8 cellular contexts compared by ENCODE assay signal in genomic region chr16:83215417-83216001, GRCh38.
DNase-seq lines count a peak whose midpoint lies in the region; ATAC-seq and TF ChIP-seq lines count a peak whose summit lies in the region.

No MANE protein-coding gene starts in this region.

- POLR2A ChIA-PET in PC-3 (lab: Charles Lee; ENCODE audit: unreplicated experiment) = interaction anchor here (0.6 kb wide), 1 partner anchor 985 kb away, joined by 15 read pairs; no protein-coding TSS in a partner anchor
- POLR2A ChIA-PET in activated naive CD8-positive, alpha-beta T cell treated with anti-CD3 and anti-CD28 coated beads, Interleukin-2, amount 10 ng/mL, durations not matched to agents 7 days and 5 days (lab: Charles Lee) = no interaction called here

- no TSS peak for BruUV-seq in PC-3 (replicated peaks; lab: Mats Ljungman, UMichigan)

- DNase-seq in left ventricle myocardium inferior = no peak
- DNase-seq in Right ventricle myocardium inferior (ENCODE audit: missing footprints) = no peak
- DNase-seq in PC-3 = peak; percentile 62
- peak; percentile 57 for DNase-seq in activated naive CD8-positive, alpha-beta T cell treated with anti-CD3 and anti-CD28 coated beads, Interleukin-2, amount 10 ng/mL, durations not matched to agents 7 days and 5 days
- peak; percentile 50 for DNase-seq in left kidney (ENCODE audit: low read depth, low spot score)
- peak; percentile 68 for DNase-seq in stimulated activated naive CD8-positive, alpha-beta T cell treated with anti-CD3 and anti-CD28 coated beads, Interleukin-15, Interleukin-2, amounts not matched to agents 100 U/mL and 50 U/mL, for 24 hours
- DNase-seq in NCI-H2029 (lab: John Stamatoyannopoulos, UW) = no peak

- ATAC-seq in Right ventricle myocardium inferior (no peak), PC-3 (peak; percentile 31; the same call in 1 of the 2 replicates), HG02759 (IDR thresholded peaks at IDR 0.05; ENCODE audit: unreplicated experiment) (no peak)
- ATAC-seq in activated naive CD8-positive, alpha-beta T cell treated with anti-CD3 and anti-CD28 coated beads, Interleukin-2, amount 10 ng/mL, durations not matched to agents 7 days and 5 days (ENCODE audit: low read depth) = no peak
- peak; percentile 43 for ATAC-seq in stimulated activated naive CD8-positive, alpha-beta T cell treated with anti-CD3 and anti-CD28 coated beads, Interleukin-15, Interleukin-2, amounts not matched to agents 100 U/mL and 50 U/mL, for 24 hours

- H3K27ac ChIP-seq in left ventricle myocardium inferior (replicated peaks) (no peak overlapping the region), PC-3 (ENCODE audit: low read length) (no peak overlapping the region)

- H3K36me3 Mint-ChIP-seq in activated naive CD8-positive, alpha-beta T cell treated with anti-CD3 and anti-CD28 coated beads, Interleukin-2, amount 10 ng/mL, durations not matched to agents 7 days and 5 days = no peaks in the 10 kb centered on the region

- H3K79me2 ChIP-seq in PC-3 (ENCODE audit: low read length) = no peaks in the 10 kb centered on the region

- H3K9me3 ChIP-seq in left ventricle myocardium inferior (replicated peaks) = peaks cover 9% of the 10 kb centered on the region
- H3K9me3 ChIP-seq in PC-3 (ENCODE audit: low read length) = no peaks in the 10 kb centered on the region

- no peak overlapping the region for H3K4me2 ChIP-seq in PC-3 (ENCODE audit: low read length)

- CTCF ChIA-PET in PC-3 (lab: Charles Lee) = interaction anchor here (0.5 kb wide), 1 partner anchor 864 kb away, joined by 3 read pairs; no protein-coding TSS in a partner anchor

- H3K27me3 Mint-ChIP-seq in activated naive CD8-positive, alpha-beta T cell treated with anti-CD3 and anti-CD28 coated beads, Interleukin-2, amount 10 ng/mL, durations not matched to agents 7 days and 5 days = no peaks in the 10 kb centered on the region

- H3K4me1 ChIP-seq in left ventricle myocardium inferior (peaks cover 13% of the 10 kb centered on the region), PC-3 (ENCODE audit: insufficient read depth, low read length) (no peaks in the 10 kb centered on the region)

- H3K4me1 Mint-ChIP-seq in activated naive CD8-positive, alpha-beta T cell treated with anti-CD3 and anti-CD28 coated beads, Interleukin-2, amount 10 ng/mL, durations not matched to agents 7 days and 5 days = no peaks in the 10 kb centered on the region

- peak; percentile 63 for TF ChIP-seq CTCF in left ventricle myocardium inferior (IDR thresholded peaks at IDR 0.05; ENCODE audit: borderline replicate concordance)
- peak; percentile 71 for TF ChIP-seq CTCF in PC-3 (conservative IDR thresholded peaks at IDR 0.05; ENCODE audit: low read depth, low read length)

- H3K36me3 ChIP-seq in left ventricle myocardium inferior (no peaks in the 10 kb centered on the region), PC-3 (ENCODE audit: low read depth, low read length) (no peaks in the 10 kb centered on the region)

- no peaks in the 10 kb centered on the region for H3K9me3 Mint-ChIP-seq in activated naive CD8-positive, alpha-beta T cell treated with anti-CD3 and anti-CD28 coated beads, Interleukin-2, amount 10 ng/mL, durations not matched to agents 7 days and 5 days

- no peak overlapping the region for H3K27ac Mint-ChIP-seq in activated naive CD8-positive, alpha-beta T cell treated with anti-CD3 and anti-CD28 coated beads, Interleukin-2, amount 10 ng/mL, durations not matched to agents 7 days and 5 days

- H3K27me3 ChIP-seq in left ventricle myocardium inferior (ENCODE audit: low read depth) (no peaks in the 10 kb centered on the region), PC-3 (ENCODE audit: low read length) (no peaks in the 10 kb centered on the region)

- no peak overlapping the region for H3K9ac ChIP-seq in PC-3 (ENCODE audit: low read length)

- no peaks in the 10 kb centered on the region for H3K9me2 ChIP-seq in PC-3 (replicated peaks; ENCODE audit: low read length)

- intact Hi-C loops in left ventricle myocardium inferior (cut with micrococcal nuclease) (no loop called here), Right ventricle myocardium inferior (cut with DNase I) (no loop called here), PC-3 (cut with micrococcal nuclease) (loop anchor here (10.0 kb wide), 1 partner anchor 951 kb away; no protein-coding TSS in a partner anchor)

- no peak overlapping the region for H3K4me3 Mint-ChIP-seq in activated naive CD8-positive, alpha-beta T cell treated with anti-CD3 and anti-CD28 coated beads, Interleukin-2, amount 10 ng/mL, durations not matched to agents 7 days and 5 days

- H4K20me1 ChIP-seq in PC-3 (ENCODE audit: low read length) = no peaks in the 10 kb centered on the region

- H3F3A ChIP-seq in PC-3 (ENCODE audit: low read length, unreplicated experiment) = no peaks in the 10 kb centered on the region

- H3K4me3 ChIP-seq in left ventricle myocardium inferior (no peak overlapping the region), PC-3 (ENCODE audit: low read length) (no peak overlapping the region)

- no peak overlapping the region for H2AFZ ChIP-seq in PC-3 (ENCODE audit: low read length)

Comparison
In these comparisons a context has a peak if more than half of its experiments do, and no peak if none do; other contexts are left out.
1. DNase-seq: peak in PC-3 (single experiment), activated naive CD8-positive, alpha-beta T cell treated with anti-CD3 and anti-CD28 coated beads, Interleukin-2, amount 10 ng/mL, durations not matched to agents 7 days and 5 days (single experiment), left kidney (single experiment) and stimulated activated naive CD8-positive, alpha-beta T cell treated with anti-CD3 and anti-CD28 coated beads, Interleukin-15, Interleukin-2, amounts not matched to agents 100 U/mL and 50 U/mL, for 24 hours (single experiment); none in left ventricle myocardium inferior (single experiment), Right ventricle myocardium inferior (single experiment) and NCI-H2029 (single experiment).
2. ATAC-seq: peak in PC-3 (single experiment) and stimulated activated naive CD8-positive, alpha-beta T cell treated with anti-CD3 and anti-CD28 coated beads, Interleukin-15, Interleukin-2, amounts not matched to agents 100 U/mL and 50 U/mL, for 24 hours (single experiment); none in Right ventricle myocardium inferior (single experiment), activated naive CD8-positive, alpha-beta T cell treated with anti-CD3 and anti-CD28 coated beads, Interleukin-2, amount 10 ng/mL, durations not matched to agents 7 days and 5 days (single experiment) and HG02759 (single experiment).